Comparison of ENCODE assay signal across 12 cellular contexts in the genomic region with DNA sequence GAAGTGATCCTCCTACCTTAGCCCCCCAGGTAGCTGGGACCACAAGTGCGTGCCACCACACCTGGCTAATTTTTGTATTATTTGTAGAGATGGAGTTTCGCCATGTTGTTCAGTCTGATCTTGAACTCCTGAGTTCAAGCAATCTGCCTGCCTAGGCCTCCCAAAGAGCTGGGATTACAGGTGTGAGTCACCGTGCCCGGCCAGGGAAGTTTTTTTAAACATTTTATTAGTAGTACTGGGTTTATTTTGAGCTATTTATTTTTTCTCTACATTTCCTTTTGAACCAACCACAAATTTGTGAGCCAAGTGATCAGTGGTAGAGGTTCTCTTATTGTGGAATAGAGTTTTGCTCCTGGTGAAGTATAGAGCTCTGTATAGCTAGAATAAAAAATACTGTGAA.
"Had no signal": no experiment of that assay in that cellular context is flagged by ENCODE, and none has a peak within 500 bp of the region (broad histone marks: within the 10 kb centered on the region; RNA-seq: fewer than 3 reads in every experiment).

No MANE protein-coding gene starts in this region.

- H3K27me3 ChIP-seq: sigmoid colon, upper lobe of right lung had no signal

- H3K27me3 Mint-ChIP-seq: activated CD4-positive, alpha-beta T cell treated with anti-CD3 and anti-CD28 coated beads, Interleukin-2, amount 10 ng/mL, durations not matched to agents 7 days and 5 days; activated naive CD4-positive, alpha-beta T cell treated with anti-CD3 and anti-CD28 coated beads, Interleukin-2, amount 10 ng/mL, durations not matched to agents 7 days and 5 days; stimulated activated naive CD8-positive, alpha-beta T cell treated with anti-CD3 and anti-CD28 coated beads, Interleukin-15, Interleukin-2, amounts not matched to agents 100 ng/mL and 50 ng/mL, for 24 hours; T-helper 17 cell had no signal

- H3K4me3 Mint-ChIP-seq: activated CD4-positive, alpha-beta T cell treated with anti-CD3 and anti-CD28 coated beads, Interleukin-2, amount 10 ng/mL, durations not matched to agents 7 days and 5 days; activated naive CD4-positive, alpha-beta T cell treated with anti-CD3 and anti-CD28 coated beads, Interleukin-2, amount 10 ng/mL, durations not matched to agents 7 days and 5 days; stimulated activated naive CD8-positive, alpha-beta T cell treated with anti-CD3 and anti-CD28 coated beads, Interleukin-15, Interleukin-2, amounts not matched to agents 100 ng/mL and 50 ng/mL, for 24 hours; T-helper 17 cell had no signal

- H3K27ac Mint-ChIP-seq: activated CD4-positive, alpha-beta T cell treated with anti-CD3 and anti-CD28 coated beads, Interleukin-2, amount 10 ng/mL, durations not matched to agents 7 days and 5 days; activated naive CD4-positive, alpha-beta T cell treated with anti-CD3 and anti-CD28 coated beads, Interleukin-2, amount 10 ng/mL, durations not matched to agents 7 days and 5 days; activated T-helper 2 cell treated with anti-CD3 and anti-CD28 coated beads, Interferon-gamma antibody, Interleukin-2, Interleukin-4, amounts not matched to agents 10 μg/mL and 5 μg/mL and 100 μg/mL, durations not matched to agents 14 hours and 24 hours and 36 hours; stimulated activated naive CD8-positive, alpha-beta T cell treated with anti-CD3 and anti-CD28 coated beads, Interleukin-15, Interleukin-2, amounts not matched to agents 100 ng/mL and 50 ng/mL, for 24 hours had no signal

- H3K9me3 ChIP-seq: sigmoid colon, upper lobe of right lung had no signal

- DNase-seq: activated CD4-positive, alpha-beta T cell treated with anti-CD3 and anti-CD28 coated beads, Interleukin-2, amount 10 ng/mL, durations not matched to agents 7 days and 5 days; activated CD4-positive, CD25-positive, alpha-beta regulatory T cell; activated naive CD4-positive, alpha-beta T cell treated with anti-CD3 and anti-CD28 coated beads, Interleukin-2, amount 10 ng/mL, durations not matched to agents 7 days and 5 days; cortex of kidney; effector memory CD4-positive, alpha-beta T cell; left colon; sigmoid colon; stimulated activated CD4-positive, alpha-beta T cell treated with anti-CD3 and anti-CD28 coated beads, Interleukin-12 subunit alpha, Interleukin-12 subunit beta, amount 100 ng/mL, for 4 hours; T-helper 17 cell; upper lobe of right lung had no signal

- H3K4me3 ChIP-seq: sigmoid colon, upper lobe of right lung had no signal

- H3K27ac ChIP-seq: sigmoid colon, upper lobe of right lung had no signal

- H3K9me3 Mint-ChIP-seq: activated CD4-positive, alpha-beta T cell treated with anti-CD3 and anti-CD28 coated beads, Interleukin-2, amount 10 ng/mL, durations not matched to agents 7 days and 5 days; activated naive CD4-positive, alpha-beta T cell treated with anti-CD3 and anti-CD28 coated beads, Interleukin-2, amount 10 ng/mL, durations not matched to agents 7 days and 5 days; activated T-helper 2 cell treated with anti-CD3 and anti-CD28 coated beads, Interferon-gamma antibody, Interleukin-2, Interleukin-4, amounts not matched to agents 10 μg/mL and 5 μg/mL and 100 μg/mL, durations not matched to agents 14 hours and 24 hours and 36 hours; stimulated activated naive CD8-positive, alpha-beta T cell treated with anti-CD3 and anti-CD28 coated beads, Interleukin-15, Interleukin-2, amounts not matched to agents 100 ng/mL and 50 ng/mL, for 24 hours had no signal

- ATAC-seq: left colon, T-helper 17 cell, upper lobe of right lung had no signal
